In genomic region chr7:2633538-2634264, GRCh38 we compare ENCODE assay signal across 8 cellular contexts. TPM values are rescaled to one million over a fixed set of nuclear protein-coding genes. Genes with fewer than 3 reads are reported as not detected.
DNase-seq lines count a peak whose midpoint lies in the region; ATAC-seq and TF ChIP-seq lines count a peak whose summit lies in the region.

No MANE protein-coding gene starts in this region.

- no peaks in the 10 kb centered on the region for H3K27me3 ChIP-seq in thyroid gland

- peak overlapping the region in 2 of 3 donors; percentile 71 for H3K4me3 ChIP-seq in thyroid gland (replicated peaks in 1 of 3)

- H3K36me3 Mint-ChIP-seq in natural killer cell treated with Interleukin-12 subunit alpha and Interleukin-12 subunit beta and Interleukin-15 and Interleukin-18, amount 100 ng/mL, for 72 hours: no peaks in the 10 kb centered on the region

- WGBS in thyroid gland, 2 donors: 33 to 41% methylated on average over 14 to 22 of the region's 22 CpGs

- no peak for TF ChIP-seq POLR2A in thyroid gland (IDR thresholded peaks at IDR 0.05)

- no peaks in the 10 kb centered on the region for H3K36me3 ChIP-seq in thyroid gland

- DNase-seq in AML-193 (lab: John Stamatoyannopoulos, UW) (peak; percentile 57 to 62), HT1080 (ENCODE audit: low read depth) (peak; percentile 81), thyroid gland (peak; percentile 42 to 64), SHP77 (lab: John Stamatoyannopoulos, UW) (no peak)
- peak; percentile 77 for DNase-seq in activated CD8-positive, alpha-beta memory T cell treated with anti-CD3 and anti-CD28 coated beads for 24 hours
- DNase-seq in natural killer cell treated with Interleukin-12 subunit alpha and Interleukin-12 subunit beta and Interleukin-15 and Interleukin-18, amount 100 ng/mL, for 72 hours (ENCODE audit: low spot score): no peak

- no peaks in the 10 kb centered on the region for H3K27me3 Mint-ChIP-seq in natural killer cell treated with Interleukin-12 subunit alpha and Interleukin-12 subunit beta and Interleukin-15 and Interleukin-18, amount 100 ng/mL, for 72 hours

- peaks cover 5 to 20% of the 10 kb centered on the region in 2 donors for H3K4me1 Mint-ChIP-seq in natural killer cell treated with Interleukin-12 subunit alpha and Interleukin-12 subunit beta and Interleukin-15 and Interleukin-18, amount 100 ng/mL, for 72 hours (ENCODE audit: low read depth in 2 of 2)

- H3K27ac ChIP-seq in thyroid gland: peak overlapping the region; percentile 88 to 95 (median 88)

- intact Hi-C loops in thyroid gland (cut with DNase I): no loop called here

- TF ChIP-seq CTCF in thyroid gland (IDR thresholded peaks at IDR 0.05): no peak

- ATAC-seq in esophagus mucosa (peak; percentile 35), HG02798 (IDR thresholded peaks at IDR 0.05; ENCODE audit: poor library complexity, unreplicated experiment) (no peak)
- peak in 1 of 2 donors; percentile 39 for ATAC-seq in natural killer cell treated with Interleukin-12 subunit alpha and Interleukin-12 subunit beta and Interleukin-15 and Interleukin-18, amount 100 ng/mL, for 72 hours

- peak overlapping the region in 1 of 2 donors; percentile 82 for H3K27ac Mint-ChIP-seq in natural killer cell treated with Interleukin-12 subunit alpha and Interleukin-12 subunit beta and Interleukin-15 and Interleukin-18, amount 100 ng/mL, for 72 hours

- no peaks in the 10 kb centered on the region for H3K9me3 ChIP-seq in thyroid gland

- peaks cover 70 to 83% of the 10 kb centered on the region in 2 donors for H3K4me1 ChIP-seq in thyroid gland

- peak overlapping the region; percentile 93 for H3K4me3 Mint-ChIP-seq in natural killer cell treated with Interleukin-12 subunit alpha and Interleukin-12 subunit beta and Interleukin-15 and Interleukin-18, amount 100 ng/mL, for 72 hours

- no peaks in the 10 kb centered on the region for H3K9me3 Mint-ChIP-seq in natural killer cell treated with Interleukin-12 subunit alpha and Interleukin-12 subunit beta and Interleukin-15 and Interleukin-18, amount 100 ng/mL, for 72 hours

RNA-seq across cellular contexts. Expression of gene TTYH3, which starts 1.9 kb away (rescaled TPM):
- total RNA-seq in HT1080 (2014; rRNA removed; shearing (Covaris generic)): 16.6 and 24.8 TPM in 2 replicates
- 77.7 and 83.3 TPM in 2 replicates for polyA plus RNA-seq in HT1080 (2015; cell fraction: cytosol; rRNA removed)
- 70.3 and 77.1 TPM in 2 replicates for polyA plus RNA-seq in HT1080 (2015; cell fraction: nucleus; rRNA removed)
- total RNA-seq in esophagus mucosa (11.7 TPM), thyroid gland (10 to 100 TPM; 16.7 to 23.8 (median 21.4) TPM)
- total RNA-seq in natural killer cell treated with Interleukin-12 subunit alpha and Interleukin-12 subunit beta and Interleukin-15 and Interleukin-18, amount 100 ng/mL, for 72 hours: 10 to 100 TPM; 23.7 to 24.8 TPM

RNA-seq across cellular contexts. Expression of gene AMZ1, which starts 54.3 kb away (rescaled TPM):
- total RNA-seq in HT1080 (2014; rRNA removed; shearing (Covaris generic)): not detected in 2 replicates
- not detected in 2 replicates for polyA plus RNA-seq in HT1080 (2015; cell fraction: cytosol; rRNA removed)
- polyA plus RNA-seq in HT1080 (2015; cell fraction: nucleus; rRNA removed): 0.03 TPM in 1 of 2 replicates, not detected in the other
- 0.12 TPM for total RNA-seq in esophagus mucosa
- not detected for total RNA-seq in natural killer cell treated with Interleukin-12 subunit alpha and Interleukin-12 subunit beta and Interleukin-15 and Interleukin-18, amount 100 ng/mL, for 72 hours
- total RNA-seq in thyroid gland: 1 to 10 TPM in 1 of 4 donors, under 1 TPM in 1, not detected in 2; 0.29 to 1.2 TPM

Comparison
In these comparisons a context has a peak if more than half of its experiments do, and no peak if none do; other contexts are left out.
1. DNase-seq: peak in AML-193 (2 of 2), HT1080 (single experiment), activated CD8-positive, alpha-beta memory T cell treated with anti-CD3 and anti-CD28 coated beads for 24 hours (single experiment) and thyroid gland (2 of 2); none in natural killer cell treated with Interleukin-12 subunit alpha and Interleukin-12 subunit beta and Interleukin-15 and Interleukin-18, amount 100 ng/mL, for 72 hours (single experiment) and SHP77 (0 of 2).